1 cellular context compared by ENCODE assay signal in the genomic region with DNA sequence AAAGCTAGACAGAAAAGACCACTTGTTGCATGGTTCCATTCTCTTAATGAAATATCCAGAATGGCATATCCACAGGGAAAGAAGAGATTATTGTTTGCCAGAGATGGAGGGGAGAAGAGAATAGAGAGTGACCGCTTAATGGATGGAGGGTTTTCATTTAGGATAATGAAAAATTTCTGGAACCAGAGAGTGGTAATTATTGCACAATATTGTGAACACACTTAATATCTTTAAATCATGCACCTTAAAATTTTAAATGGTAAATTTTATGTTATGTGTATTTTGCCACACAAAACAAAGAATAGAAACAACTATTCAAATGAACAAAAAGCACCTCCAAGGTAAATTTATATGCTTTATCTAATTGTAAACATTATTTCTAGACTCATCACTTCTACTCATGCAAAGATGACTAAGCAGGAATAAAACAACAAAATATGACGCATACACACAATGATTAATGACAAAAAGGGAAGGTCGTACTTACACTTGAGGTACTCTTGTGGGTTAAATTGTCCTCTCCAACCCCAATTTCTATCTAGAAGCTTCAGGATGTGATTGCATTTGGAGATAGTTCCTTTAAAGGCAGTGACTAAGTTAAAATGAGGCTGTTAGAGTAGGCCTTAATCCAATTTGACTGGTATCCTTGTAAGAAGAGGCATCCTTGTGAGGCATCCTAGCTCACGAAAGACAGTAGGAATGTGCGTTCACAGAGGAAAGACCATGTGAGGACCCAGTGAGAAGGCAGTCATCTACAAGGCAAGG.
TF ChIP-seq lines count a peak whose summit lies in the region.

No MANE protein-coding gene starts in this region.

TF ChIP-seq in K562, 482 proteins besides CTCF, POLR2A, EP300 and RAD21 (continued from another document and continues in another):
- TF ChIP-seq, protein P1, sequence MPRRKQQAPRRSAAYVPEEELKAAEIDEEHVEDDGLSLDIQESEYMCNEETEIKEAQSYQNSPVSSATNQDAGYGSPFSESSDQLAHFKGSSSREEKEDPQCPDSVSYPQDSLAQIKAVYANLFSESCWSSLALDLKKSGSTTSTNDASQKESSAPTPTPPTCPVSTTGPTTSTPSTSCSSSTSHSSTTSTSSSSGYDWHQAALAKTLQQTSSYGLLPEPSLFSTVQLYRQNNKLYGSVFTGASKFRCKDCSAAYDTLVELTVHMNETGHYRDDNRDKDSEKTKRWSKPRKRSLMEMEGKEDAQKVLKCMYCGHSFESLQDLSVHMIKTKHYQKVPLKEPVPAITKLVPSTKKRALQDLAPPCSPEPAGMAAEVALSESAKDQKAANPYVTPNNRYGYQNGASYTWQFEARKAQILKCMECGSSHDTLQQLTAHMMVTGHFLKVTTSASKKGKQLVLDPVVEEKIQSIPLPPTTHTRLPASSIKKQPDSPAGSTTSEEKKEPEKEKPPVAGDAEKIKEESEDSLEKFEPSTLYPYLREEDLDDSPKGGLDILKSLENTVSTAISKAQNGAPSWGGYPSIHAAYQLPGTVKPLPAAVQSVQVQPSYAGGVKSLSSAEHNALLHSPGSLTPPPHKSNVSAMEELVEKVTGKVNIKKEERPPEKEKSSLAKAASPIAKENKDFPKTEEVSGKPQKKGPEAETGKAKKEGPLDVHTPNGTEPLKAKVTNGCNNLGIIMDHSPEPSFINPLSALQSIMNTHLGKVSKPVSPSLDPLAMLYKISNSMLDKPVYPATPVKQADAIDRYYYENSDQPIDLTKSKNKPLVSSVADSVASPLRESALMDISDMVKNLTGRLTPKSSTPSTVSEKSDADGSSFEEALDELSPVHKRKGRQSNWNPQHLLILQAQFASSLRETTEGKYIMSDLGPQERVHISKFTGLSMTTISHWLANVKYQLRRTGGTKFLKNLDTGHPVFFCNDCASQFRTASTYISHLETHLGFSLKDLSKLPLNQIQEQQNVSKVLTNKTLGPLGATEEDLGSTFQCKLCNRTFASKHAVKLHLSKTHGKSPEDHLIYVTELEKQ (CRISPR knock-in tag; IDR thresholded peaks at IDR 0.05): no peak
- TF ChIP-seq, protein P2, sequence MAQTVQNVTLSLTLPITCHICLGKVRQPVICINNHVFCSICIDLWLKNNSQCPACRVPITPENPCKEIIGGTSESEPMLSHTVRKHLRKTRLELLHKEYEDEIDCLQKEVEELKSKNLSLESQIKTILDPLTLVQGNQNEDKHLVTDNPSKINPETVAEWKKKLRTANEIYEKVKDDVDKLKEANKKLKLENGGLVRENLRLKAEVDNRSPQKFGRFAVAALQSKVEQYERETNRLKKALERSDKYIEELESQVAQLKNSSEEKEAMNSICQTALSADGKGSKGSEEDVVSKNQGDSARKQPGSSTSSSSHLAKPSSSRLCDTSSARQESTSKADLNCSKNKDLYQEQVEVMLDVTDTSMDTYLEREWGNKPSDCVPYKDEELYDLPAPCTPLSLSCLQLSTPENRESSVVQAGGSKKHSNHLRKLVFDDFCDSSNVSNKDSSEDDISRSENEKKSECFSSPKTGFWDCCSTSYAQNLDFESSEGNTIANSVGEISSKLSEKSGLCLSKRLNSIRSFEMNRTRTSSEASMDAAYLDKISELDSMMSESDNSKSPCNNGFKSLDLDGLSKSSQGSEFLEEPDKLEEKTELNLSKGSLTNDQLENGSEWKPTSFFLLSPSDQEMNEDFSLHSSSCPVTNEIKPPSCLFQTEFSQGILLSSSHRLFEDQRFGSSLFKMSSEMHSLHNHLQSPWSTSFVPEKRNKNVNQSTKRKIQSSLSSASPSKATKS (CRISPR knock-in tag; IDR thresholded peaks at IDR 0.05): no peak
- no peak for TF ChIP-seq SLC30A9 (CRISPR knock-in tag; IDR thresholded peaks at IDR 0.05)
- peak; percentile 55 for TF ChIP-seq CEBPG (CRISPR knock-in tag; IDR thresholded peaks at IDR 0.05)
- TF ChIP-seq CEBPG (tag; conservative IDR thresholded peaks at IDR 0.05 in 1 of 2, IDR thresholded peaks at IDR 0.05 in 1 of 2): peak; percentile 92 to 98
- TF ChIP-seq, protein P3, sequence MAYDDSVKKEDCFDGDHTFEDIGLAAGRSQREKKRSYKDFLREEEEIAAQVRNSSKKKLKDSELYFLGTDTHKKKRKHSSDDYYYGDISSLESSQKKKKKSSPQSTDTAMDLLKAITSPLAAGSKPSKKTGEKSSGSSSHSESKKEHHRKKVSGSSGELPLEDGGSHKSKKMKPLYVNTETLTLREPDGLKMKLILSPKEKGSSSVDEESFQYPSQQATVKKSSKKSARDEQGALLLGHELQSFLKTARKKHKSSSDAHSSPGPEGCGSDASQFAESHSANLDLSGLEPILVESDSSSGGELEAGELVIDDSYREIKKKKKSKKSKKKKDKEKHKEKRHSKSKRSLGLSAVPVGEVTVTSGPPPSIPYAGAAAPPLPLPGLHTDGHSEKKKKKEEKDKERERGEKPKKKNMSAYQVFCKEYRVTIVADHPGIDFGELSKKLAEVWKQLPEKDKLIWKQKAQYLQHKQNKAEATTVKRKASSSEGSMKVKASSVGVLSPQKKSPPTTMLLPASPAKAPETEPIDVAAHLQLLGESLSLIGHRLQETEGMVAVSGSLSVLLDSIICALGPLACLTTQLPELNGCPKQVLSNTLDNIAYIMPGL (CRISPR knock-in tag; IDR thresholded peaks at IDR 0.05): no peak
- TF ChIP-seq, protein P4, sequence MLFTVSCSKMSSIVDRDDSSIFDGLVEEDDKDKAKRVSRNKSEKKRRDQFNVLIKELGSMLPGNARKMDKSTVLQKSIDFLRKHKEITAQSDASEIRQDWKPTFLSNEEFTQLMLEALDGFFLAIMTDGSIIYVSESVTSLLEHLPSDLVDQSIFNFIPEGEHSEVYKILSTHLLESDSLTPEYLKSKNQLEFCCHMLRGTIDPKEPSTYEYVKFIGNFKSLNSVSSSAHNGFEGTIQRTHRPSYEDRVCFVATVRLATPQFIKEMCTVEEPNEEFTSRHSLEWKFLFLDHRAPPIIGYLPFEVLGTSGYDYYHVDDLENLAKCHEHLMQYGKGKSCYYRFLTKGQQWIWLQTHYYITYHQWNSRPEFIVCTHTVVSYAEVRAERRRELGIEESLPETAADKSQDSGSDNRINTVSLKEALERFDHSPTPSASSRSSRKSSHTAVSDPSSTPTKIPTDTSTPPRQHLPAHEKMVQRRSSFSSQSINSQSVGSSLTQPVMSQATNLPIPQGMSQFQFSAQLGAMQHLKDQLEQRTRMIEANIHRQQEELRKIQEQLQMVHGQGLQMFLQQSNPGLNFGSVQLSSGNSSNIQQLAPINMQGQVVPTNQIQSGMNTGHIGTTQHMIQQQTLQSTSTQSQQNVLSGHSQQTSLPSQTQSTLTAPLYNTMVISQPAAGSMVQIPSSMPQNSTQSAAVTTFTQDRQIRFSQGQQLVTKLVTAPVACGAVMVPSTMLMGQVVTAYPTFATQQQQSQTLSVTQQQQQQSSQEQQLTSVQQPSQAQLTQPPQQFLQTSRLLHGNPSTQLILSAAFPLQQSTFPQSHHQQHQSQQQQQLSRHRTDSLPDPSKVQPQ (CRISPR knock-in tag; IDR thresholded peaks at IDR 0.05; ENCODE audit: borderline replicate concordance): no peak
- peak; percentile 79 for TF ChIP-seq NCOA1 (IDR thresholded peaks at IDR 0.05; ENCODE audit: low read depth)
- TF ChIP-seq ELF2 (CRISPR knock-in tag; IDR thresholded peaks at IDR 0.05): no peak
- TF ChIP-seq ZNF347 (CRISPR knock-in tag; IDR thresholded peaks at IDR 0.05; ENCODE audit: low read depth): no peak
- no peak for TF ChIP-seq POLR3G (IDR thresholded peaks at IDR 0.05; ENCODE audit: extremely low read depth, insufficient read length, insufficient replicate concordance)
- TF ChIP-seq TOE1 (IDR thresholded peaks at IDR 0.05; ENCODE audit: borderline replicate concordance): peak; percentile 49; the same call in 1 of the 2 replicates
- no peak for TF ChIP-seq TOE1 (CRISPR knock-in tag; IDR thresholded peaks at IDR 0.05; ENCODE audit: borderline replicate concordance, low read depth)
- TF ChIP-seq NBN (IDR thresholded peaks at IDR 0.05; ENCODE audit: low read depth): peak; percentile 53; the same call in 1 of the 2 replicates
- no peak for TF ChIP-seq HMGN3 (IDR thresholded peaks at IDR 0.05; ENCODE audit: borderline replicate concordance, extremely low read depth, insufficient read length, low read depth, low read length)
- TF ChIP-seq, protein P5, sequence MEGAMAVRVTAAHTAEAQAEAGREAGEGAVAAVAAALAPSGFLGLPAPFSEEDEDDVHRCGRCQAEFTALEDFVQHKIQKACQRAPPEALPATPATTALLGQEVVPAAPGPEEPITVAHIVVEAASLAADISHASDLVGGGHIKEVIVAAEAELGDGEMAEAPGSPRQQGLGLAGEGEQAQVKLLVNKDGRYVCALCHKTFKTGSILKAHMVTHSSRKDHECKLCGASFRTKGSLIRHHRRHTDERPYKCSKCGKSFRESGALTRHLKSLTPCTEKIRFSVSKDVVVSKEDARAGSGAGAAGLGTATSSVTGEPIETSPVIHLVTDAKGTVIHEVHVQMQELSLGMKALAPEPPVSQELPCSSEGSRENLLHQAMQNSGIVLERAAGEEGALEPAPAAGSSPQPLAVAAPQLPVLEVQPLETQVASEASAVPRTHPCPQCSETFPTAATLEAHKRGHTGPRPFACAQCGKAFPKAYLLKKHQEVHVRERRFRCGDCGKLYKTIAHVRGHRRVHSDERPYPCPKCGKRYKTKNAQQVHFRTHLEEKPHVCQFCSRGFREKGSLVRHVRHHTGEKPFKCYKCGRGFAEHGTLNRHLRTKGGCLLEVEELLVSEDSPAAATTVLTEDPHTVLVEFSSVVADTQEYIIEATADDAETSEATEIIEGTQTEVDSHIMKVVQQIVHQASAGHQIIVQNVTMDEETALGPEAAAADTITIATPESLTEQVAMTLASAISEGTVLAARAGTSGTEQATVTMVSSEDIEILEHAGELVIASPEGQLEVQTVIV (CRISPR knock-in tag; IDR thresholded peaks at IDR 0.05; ENCODE audit: borderline replicate concordance): no peak
- no peak for TF ChIP-seq RBFOX2 (IDR thresholded peaks at IDR 0.05; ENCODE audit: low read depth, low read length)
- peak; percentile 98 for TF ChIP-seq SOX6 (IDR thresholded peaks at IDR 0.05)
- no peak for TF ChIP-seq ZNF707 (CRISPR knock-in tag; conservative IDR thresholded peaks at IDR 0.05)
- TF ChIP-seq, protein P6, sequence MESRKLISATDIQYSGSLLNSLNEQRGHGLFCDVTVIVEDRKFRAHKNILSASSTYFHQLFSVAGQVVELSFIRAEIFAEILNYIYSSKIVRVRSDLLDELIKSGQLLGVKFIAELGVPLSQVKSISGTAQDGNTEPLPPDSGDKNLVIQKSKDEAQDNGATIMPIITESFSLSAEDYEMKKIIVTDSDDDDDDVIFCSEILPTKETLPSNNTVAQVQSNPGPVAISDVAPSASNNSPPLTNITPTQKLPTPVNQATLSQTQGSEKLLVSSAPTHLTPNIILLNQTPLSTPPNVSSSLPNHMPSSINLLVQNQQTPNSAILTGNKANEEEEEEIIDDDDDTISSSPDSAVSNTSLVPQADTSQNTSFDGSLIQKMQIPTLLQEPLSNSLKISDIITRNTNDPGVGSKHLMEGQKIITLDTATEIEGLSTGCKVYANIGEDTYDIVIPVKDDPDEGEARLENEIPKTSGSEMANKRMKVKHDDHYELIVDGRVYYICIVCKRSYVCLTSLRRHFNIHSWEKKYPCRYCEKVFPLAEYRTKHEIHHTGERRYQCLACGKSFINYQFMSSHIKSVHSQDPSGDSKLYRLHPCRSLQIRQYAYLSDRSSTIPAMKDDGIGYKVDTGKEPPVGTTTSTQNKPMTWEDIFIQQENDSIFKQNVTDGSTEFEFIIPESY (CRISPR knock-in tag; IDR thresholded peaks at IDR 0.05): no peak
- no peak for TF ChIP-seq GTF2F1 (IDR thresholded peaks at IDR 0.05; ENCODE audit: low read depth, low read length)
- TF ChIP-seq, protein P7, sequence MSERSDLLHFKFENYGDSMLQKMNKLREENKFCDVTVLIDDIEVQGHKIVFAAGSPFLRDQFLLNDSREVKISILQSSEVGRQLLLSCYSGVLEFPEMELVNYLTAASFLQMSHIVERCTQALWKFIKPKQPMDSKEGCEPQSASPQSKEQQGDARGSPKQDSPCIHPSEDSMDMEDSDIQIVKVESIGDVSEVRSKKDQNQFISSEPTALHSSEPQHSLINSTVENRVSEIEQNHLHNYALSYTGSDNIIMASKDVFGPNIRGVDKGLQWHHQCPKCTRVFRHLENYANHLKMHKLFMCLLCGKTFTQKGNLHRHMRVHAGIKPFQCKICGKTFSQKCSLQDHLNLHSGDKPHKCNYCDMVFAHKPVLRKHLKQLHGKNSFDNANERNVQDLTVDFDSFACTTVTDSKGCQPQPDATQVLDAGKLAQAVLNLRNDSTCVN (CRISPR knock-in tag; IDR thresholded peaks at IDR 0.05): no peak
- TF ChIP-seq, protein P8, sequence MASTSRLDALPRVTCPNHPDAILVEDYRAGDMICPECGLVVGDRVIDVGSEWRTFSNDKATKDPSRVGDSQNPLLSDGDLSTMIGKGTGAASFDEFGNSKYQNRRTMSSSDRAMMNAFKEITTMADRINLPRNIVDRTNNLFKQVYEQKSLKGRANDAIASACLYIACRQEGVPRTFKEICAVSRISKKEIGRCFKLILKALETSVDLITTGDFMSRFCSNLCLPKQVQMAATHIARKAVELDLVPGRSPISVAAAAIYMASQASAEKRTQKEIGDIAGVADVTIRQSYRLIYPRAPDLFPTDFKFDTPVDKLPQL (IDR thresholded peaks at IDR 0.05; ENCODE audit: extremely low read depth, insufficient read length): no peak
- no peak for TF ChIP-seq KAT2B (IDR thresholded peaks at IDR 0.05; ENCODE audit: low read depth, low read length)
- TF ChIP-seq RUNX1 (IDR thresholded peaks at IDR 0.05; ENCODE audit: low read depth): no peak
- no peak for TF ChIP-seq KLF10 (CRISPR knock-in tag; IDR thresholded peaks at IDR 0.05)
- TF ChIP-seq, protein P9, sequence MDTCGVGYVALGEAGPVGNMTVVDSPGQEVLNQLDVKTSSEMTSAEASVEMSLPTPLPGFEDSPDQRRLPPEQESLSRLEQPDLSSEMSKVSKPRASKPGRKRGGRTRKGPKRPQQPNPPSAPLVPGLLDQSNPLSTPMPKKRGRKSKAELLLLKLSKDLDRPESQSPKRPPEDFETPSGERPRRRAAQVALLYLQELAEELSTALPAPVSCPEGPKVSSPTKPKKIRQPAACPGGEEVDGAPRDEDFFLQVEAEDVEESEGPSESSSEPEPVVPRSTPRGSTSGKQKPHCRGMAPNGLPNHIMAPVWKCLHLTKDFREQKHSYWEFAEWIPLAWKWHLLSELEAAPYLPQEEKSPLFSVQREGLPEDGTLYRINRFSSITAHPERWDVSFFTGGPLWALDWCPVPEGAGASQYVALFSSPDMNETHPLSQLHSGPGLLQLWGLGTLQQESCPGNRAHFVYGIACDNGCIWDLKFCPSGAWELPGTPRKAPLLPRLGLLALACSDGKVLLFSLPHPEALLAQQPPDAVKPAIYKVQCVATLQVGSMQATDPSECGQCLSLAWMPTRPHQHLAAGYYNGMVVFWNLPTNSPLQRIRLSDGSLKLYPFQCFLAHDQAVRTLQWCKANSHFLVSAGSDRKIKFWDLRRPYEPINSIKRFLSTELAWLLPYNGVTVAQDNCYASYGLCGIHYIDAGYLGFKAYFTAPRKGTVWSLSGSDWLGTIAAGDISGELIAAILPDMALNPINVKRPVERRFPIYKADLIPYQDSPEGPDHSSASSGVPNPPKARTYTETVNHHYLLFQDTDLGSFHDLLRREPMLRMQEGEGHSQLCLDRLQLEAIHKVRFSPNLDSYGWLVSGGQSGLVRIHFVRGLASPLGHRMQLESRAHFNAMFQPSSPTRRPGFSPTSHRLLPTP (IDR thresholded peaks at IDR 0.05; ENCODE audit: borderline replicate concordance, extremely low read depth, insufficient read length): no peak
- no peak for TF ChIP-seq KLF6 (CRISPR knock-in tag; IDR thresholded peaks at IDR 0.05; ENCODE audit: borderline replicate concordance)
- no peak for TF ChIP-seq ZNF445 (CRISPR knock-in tag; IDR thresholded peaks at IDR 0.05; ENCODE audit: low read depth)
- TF ChIP-seq PRMT5 (CRISPR knock-in tag; IDR thresholded peaks at IDR 0.05): no peak
